8 cellular contexts compared by ENCODE assay signal in the genomic region with DNA sequence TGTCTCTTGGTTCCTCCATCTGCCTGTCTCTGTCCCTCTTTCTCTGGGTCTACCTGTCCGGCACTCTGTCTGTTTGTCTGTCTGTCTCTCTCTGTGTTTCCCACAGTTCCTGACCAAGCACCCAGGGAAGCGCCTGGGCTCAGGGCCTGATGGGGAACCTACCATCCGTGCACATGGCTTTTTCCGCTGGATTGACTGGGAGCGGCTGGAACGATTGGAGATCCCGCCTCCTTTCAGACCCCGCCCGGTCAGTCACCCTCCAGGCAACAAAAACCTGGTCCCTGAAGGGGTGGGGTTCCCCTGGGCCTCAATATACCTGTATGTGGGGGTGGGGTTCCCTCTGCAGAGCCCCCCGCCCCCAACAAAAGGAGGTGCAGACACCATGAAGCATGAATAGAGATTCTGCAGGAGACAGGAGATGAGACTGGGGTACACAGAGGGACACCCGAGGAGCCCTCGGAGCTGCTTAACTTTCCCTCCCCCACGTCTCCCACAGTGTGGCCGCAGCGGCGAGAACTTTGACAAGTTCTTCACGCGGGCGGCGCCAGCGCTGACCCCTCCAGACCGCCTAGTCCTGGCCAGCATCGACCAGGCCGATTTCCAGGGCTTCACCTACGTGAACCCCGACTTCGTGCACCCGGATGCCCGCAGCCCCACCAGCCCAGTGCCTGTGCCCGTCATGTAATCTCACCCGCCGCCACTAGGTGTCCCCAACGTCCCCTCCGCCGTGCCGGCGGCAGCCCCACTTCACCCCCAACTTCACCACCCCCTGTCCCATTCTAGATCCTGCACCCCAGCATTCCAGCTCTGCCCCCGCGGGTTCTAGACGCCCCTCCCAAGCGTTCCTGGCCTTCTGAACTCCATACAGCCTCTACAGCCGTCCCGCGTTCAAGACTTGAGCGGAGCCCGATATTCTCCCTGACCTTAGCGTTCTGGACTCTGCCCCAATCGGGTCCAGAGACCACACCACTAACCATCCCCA. TPM values are rescaled to one million over a fixed set of nuclear protein-coding genes. Genes with fewer than 3 reads are reported as not detected.
DNase-seq lines count a peak whose midpoint lies in the region; ATAC-seq and TF ChIP-seq lines count a peak whose summit lies in the region.

No MANE protein-coding gene starts in this region.

- H3K27ac Mint-ChIP-seq in activated naive CD8-positive, alpha-beta T cell treated with anti-CD3 and anti-CD28 coated beads for 36 hours: no peak overlapping the region

- intact Hi-C loops in right cardiac atrium (cut with DNase I): loop anchor here in 3 of 4 donors (2.0 to 10.0 kb wide), 2 partner anchors 116 to 118 kb away; no protein-coding TSS in a partner anchor

- H3K9me3 Mint-ChIP-seq in activated naive CD8-positive, alpha-beta T cell treated with anti-CD3 and anti-CD28 coated beads for 36 hours: no peaks in the 10 kb centered on the region

- no peaks in the 10 kb centered on the region for H3K36me3 ChIP-seq in RWPE2 (ENCODE audit: low read depth)

- H3K4me3 ChIP-seq in RWPE2 (ENCODE audit: severe bottlenecking): no peak overlapping the region
- no peak overlapping the region for H3K4me3 ChIP-seq in right cardiac atrium (ENCODE audit: low read length)

- H3K27me3 ChIP-seq in RWPE2 (ENCODE audit: insufficient read depth, poor library complexity, severe bottlenecking): peaks cover 53% of the 10 kb centered on the region
- no peaks in the 10 kb centered on the region for H3K27me3 ChIP-seq in right cardiac atrium (ENCODE audit: control insufficient read depth, insufficient read depth)

- H3K27me3 Mint-ChIP-seq in activated naive CD8-positive, alpha-beta T cell treated with anti-CD3 and anti-CD28 coated beads for 36 hours: peaks cover 84% of the 10 kb centered on the region

- no peaks in the 10 kb centered on the region for H3K36me3 Mint-ChIP-seq in activated naive CD8-positive, alpha-beta T cell treated with anti-CD3 and anti-CD28 coated beads for 36 hours

- H3K27ac ChIP-seq in RWPE2 (ENCODE audit: poor library complexity, severe bottlenecking): no peak overlapping the region
- H3K27ac ChIP-seq in right cardiac atrium (ENCODE audit: low read length): no peak overlapping the region

- H3K4me1 ChIP-seq in RWPE2 (ENCODE audit: insufficient read depth, poor library complexity, severe bottlenecking) (no peaks in the 10 kb centered on the region), right cardiac atrium (ENCODE audit: control insufficient read depth, insufficient read depth, low read length) (no peaks in the 10 kb centered on the region)

- 12% methylated on average over 48 of the region's 48 CpGs for WGBS in right cardiac atrium

- no peak overlapping the region for H3K4me3 Mint-ChIP-seq in activated naive CD8-positive, alpha-beta T cell treated with anti-CD3 and anti-CD28 coated beads for 36 hours

- DNase-seq in RWPE2 (ENCODE audit: low spot score) (peak; percentile 54), right cardiac atrium (peak in 2 of 3 donors; percentile 68 to 83), cerebellar nuclear complex (lab: John Stamatoyannopoulos, UW) (no peak)
- DNase-seq in activated naive CD8-positive, alpha-beta T cell treated with anti-CD3 and anti-CD28 coated beads for 36 hours: peak; percentile 69
- peak; percentile 35 to 69 for DNase-seq in stimulated activated CD4-positive, alpha-beta T cell treated with anti-CD3 and anti-CD28 coated beads, Interleukin-12 subunit alpha, Interleukin-12 subunit beta, amount 100 ng/mL, for 24 hours (ENCODE audit: low read depth in 2 of 2)

- ATAC-seq in RWPE2 (ENCODE audit: low read depth) (peak; percentile 36), right cardiac atrium (peak in 1 of 2 donors; percentile 64), GM19463 (IDR thresholded peaks at IDR 0.05; ENCODE audit: unreplicated experiment) (no peak), HG03378 (IDR thresholded peaks at IDR 0.05; ENCODE audit: unreplicated experiment) (no peak)

- TF ChIP-seq CTCF in GM12872 (IDR thresholded peaks at IDR 0.05; ENCODE audit: insufficient read depth, low read depth, low read length) (peak; percentile 60; the same call in 2 of the 3 replicates), RWPE2 (IDR thresholded peaks at IDR 0.05; ENCODE audit: poor library complexity, severe bottlenecking) (peak; percentile 85)

- H3K4me1 Mint-ChIP-seq in activated naive CD8-positive, alpha-beta T cell treated with anti-CD3 and anti-CD28 coated beads for 36 hours: peaks cover 16% of the 10 kb centered on the region

- H3K9me3 ChIP-seq in RWPE2 (ENCODE audit: severe bottlenecking) (no peaks in the 10 kb centered on the region), right cardiac atrium (ENCODE audit: control insufficient read depth, low read length) (no peaks in the 10 kb centered on the region)

RNA-seq across cellular contexts. Expression of a gene that starts 2.6 kb away (rescaled TPM):
- total RNA-seq in activated naive CD8-positive, alpha-beta T cell treated with anti-CD3 and anti-CD28 coated beads for 36 hours: not detected
- total RNA-seq in right cardiac atrium: not detected
- polyA plus RNA-seq in right cardiac atrium: 0.05 TPM

RNA-seq across cellular contexts. Expression of a gene that starts 24.5 kb away (rescaled TPM):
- total RNA-seq in activated naive CD8-positive, alpha-beta T cell treated with anti-CD3 and anti-CD28 coated beads for 36 hours: under 1 TPM in 1 of 2 experiments, not detected in 1; 0.35 TPM
- total RNA-seq in right cardiac atrium: not detected
- 0.02 TPM for polyA plus RNA-seq in right cardiac atrium

RNA-seq across cellular contexts. Expression of a gene that starts 38.8 kb away (rescaled TPM):
- total RNA-seq in activated naive CD8-positive, alpha-beta T cell treated with anti-CD3 and anti-CD28 coated beads for 36 hours: 10 to 100 TPM; 30.9 to 32.1 TPM
- total RNA-seq in right cardiac atrium: 100 to 1,000 TPM in 2 of 4 donors, 10 to 100 TPM in 2; 83.0 to 303 (median 113) TPM
- polyA plus RNA-seq in right cardiac atrium: 110 TPM

RNA-seq across cellular contexts. Expression of a gene that starts 56.2 kb away (rescaled TPM):
- not detected for total RNA-seq in activated naive CD8-positive, alpha-beta T cell treated with anti-CD3 and anti-CD28 coated beads for 36 hours
- under 1 TPM; 0.06 to 0.31 (median 0.20) TPM for total RNA-seq in right cardiac atrium
- polyA plus RNA-seq in right cardiac atrium: 0.14 TPM

Comparison
In these comparisons a context has a peak if more than half of its experiments do, and no peak if none do; other contexts are left out.
1. DNase-seq: peak in RWPE2 (single experiment), activated naive CD8-positive, alpha-beta T cell treated with anti-CD3 and anti-CD28 coated beads for 36 hours (single experiment), right cardiac atrium (2 of 3) and stimulated activated CD4-positive, alpha-beta T cell treated with anti-CD3 and anti-CD28 coated beads, Interleukin-12 subunit alpha, Interleukin-12 subunit beta, amount 100 ng/mL, for 24 hours (2 of 2); none in cerebellar nuclear complex (0 of 2).